ENCODE assay signal across 1 cellular context in the genomic region with DNA sequence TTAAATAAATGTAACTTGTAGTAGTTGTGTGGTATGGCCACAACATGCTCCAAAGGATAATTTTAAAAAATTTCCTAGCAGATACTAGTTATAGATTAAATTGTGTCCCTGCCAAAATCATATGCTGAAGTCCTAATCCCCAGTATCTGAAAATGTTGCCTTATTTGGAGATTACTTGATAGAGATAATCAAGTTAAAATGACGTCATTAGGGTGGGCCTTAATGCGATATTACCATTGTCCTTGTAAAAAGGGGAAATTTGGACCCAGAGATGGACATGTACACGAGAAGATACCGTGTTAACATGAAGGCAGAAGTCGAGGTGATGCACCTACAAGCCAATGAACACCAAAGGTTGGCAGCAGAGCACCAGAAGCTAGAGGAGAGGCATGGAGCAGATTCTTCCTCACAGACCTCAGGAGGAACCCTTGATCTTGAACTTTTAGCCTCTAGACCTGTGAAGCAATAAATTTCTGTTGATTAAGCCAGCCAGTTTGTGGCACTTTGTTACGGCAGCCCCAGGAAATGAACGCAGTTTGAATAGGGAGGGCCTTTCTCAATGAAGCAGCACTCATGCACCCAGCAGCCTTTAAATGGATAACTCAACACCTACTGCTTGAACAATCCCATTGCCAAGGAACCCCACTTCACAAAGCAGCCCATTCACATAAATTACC.
TF ChIP-seq lines count a peak whose summit lies in the region.

No MANE protein-coding gene starts in this region.

TF ChIP-seq in H1, 55 proteins besides CTCF, POLR2A, EP300 and RAD21:
- TF ChIP-seq FOSL1 (IDR thresholded peaks at IDR 0.05; ENCODE audit: insufficient read depth, low read depth, low read length) (no peak), SP2 (IDR thresholded peaks at IDR 0.05; ENCODE audit: low read length) (no peak), KDM5A (IDR thresholded peaks at IDR 0.05; ENCODE audit: low read length) (no peak), TAF7 (optimal IDR thresholded peaks at IDR 0.05; ENCODE audit: borderline replicate concordance, low read depth, low read length) (no peak), ASH2L (IDR thresholded peaks at IDR 0.05; ENCODE audit: low read length) (no peak)
